Comparison of ENCODE assay signal across 8 cellular contexts in genomic region chr14:58243790-58244555, GRCh38. TPM values are rescaled to one million over a fixed set of nuclear protein-coding genes. Genes with fewer than 3 reads are reported as not detected.
DNase-seq lines count a peak whose midpoint lies in the region; ATAC-seq and TF ChIP-seq lines count a peak whose summit lies in the region.

No MANE protein-coding gene starts in this region.

- intact Hi-C loops in mucosa of descending colon (cut with DNase I, micrococcal nuclease) = no loop called here

- peaks cover 47% of the 10 kb centered on the region for H3K79me2 ChIP-seq in DND-41 (ENCODE audit: insufficient read depth, low read length)

- no peaks in the 10 kb centered on the region for H3K9me3 ChIP-seq in DND-41 (ENCODE audit: insufficient read depth, low read length, severe bottlenecking)
- H3K9me3 ChIP-seq in ectodermal cell (ENCODE audit: control insufficient read depth, low read length) = no peaks in the 10 kb centered on the region
- no peaks in the 10 kb centered on the region for H3K9me3 ChIP-seq in mucosa of descending colon

- H3K4me1 ChIP-seq in DND-41 (ENCODE audit: insufficient read depth, low read length) (peaks cover 49% of the 10 kb centered on the region), ectodermal cell (ENCODE audit: control insufficient read depth, insufficient read depth, low read length) (peaks cover 4% of the 10 kb centered on the region), mucosa of descending colon (ENCODE audit: low read depth) (peaks cover 23% of the 10 kb centered on the region)

- DNase-seq in DND-41 = no peak
- DNase-seq in RKO (ENCODE audit: low spot score) = peak; percentile 89
- no peak for DNase-seq in mucosa of descending colon
- DNase-seq in AG20443 (ENCODE audit: low spot score) = no peak
- no peak for DNase-seq in effector CD4-positive, alpha-beta T cell

- ATAC-seq in DND-41 (ENCODE audit: insufficient read depth, low read depth) (peak; percentile 49), GM21367 (IDR thresholded peaks at IDR 0.05; ENCODE audit: unreplicated experiment) (peak; percentile 33), HG03571 (IDR thresholded peaks at IDR 0.05; ENCODE audit: unreplicated experiment) (peak; percentile 38), mucosa of descending colon (peak; percentile 21)

- H3K36me3 ChIP-seq in DND-41 (ENCODE audit: insufficient read depth, low read length) (peaks cover 22% of the 10 kb centered on the region), ectodermal cell (ENCODE audit: control insufficient read depth, insufficient read depth, low read length) (no peaks in the 10 kb centered on the region), mucosa of descending colon (ENCODE audit: low read depth) (no peaks in the 10 kb centered on the region)

- TF ChIP-seq CTCF in DND-41 (IDR thresholded peaks at IDR 0.05; ENCODE audit: borderline replicate concordance, extremely low read depth, low read length, poor library complexity, severe bottlenecking) = no peak
- TF ChIP-seq CTCF in mucosa of descending colon (IDR thresholded peaks at IDR 0.05) = no peak

- H3K4me2 ChIP-seq in DND-41 (ENCODE audit: insufficient read depth, low read length) = peak overlapping the region; percentile 80

- H3K4me3 ChIP-seq in DND-41 (ENCODE audit: low read depth in 1 of 2, low read length in 2 of 2) (peak overlapping the region; percentile 71 to 84), ectodermal cell (ENCODE audit: insufficient read depth, low read depth, low read length) (peak overlapping the region; percentile 97), mucosa of descending colon (peak overlapping the region; percentile 76)

- H2AFZ ChIP-seq in DND-41 (ENCODE audit: low read depth, low read length) = peak overlapping the region; percentile 85

- H3K9ac ChIP-seq in DND-41 (ENCODE audit: low read depth, low read length) = peak overlapping the region; percentile 80

- H3K27ac ChIP-seq in DND-41 (ENCODE audit: low read length) = peak overlapping the region; percentile 83
- no peak overlapping the region for H3K27ac ChIP-seq in ectodermal cell (ENCODE audit: insufficient read depth, low read depth, low read length, poor library complexity, severe bottlenecking)

- 10 to 12% methylated on average over 16 of the region's 16 CpGs for WGBS in ectodermal cell, 2 experiments

- H3K27me3 ChIP-seq in DND-41 (ENCODE audit: insufficient read depth, low read length, poor library complexity) (no peaks in the 10 kb centered on the region), ectodermal cell (ENCODE audit: control insufficient read depth, insufficient read depth, low read length, poor library complexity, severe bottlenecking) (no peaks in the 10 kb centered on the region)

- peaks cover 29% of the 10 kb centered on the region for H4K20me1 ChIP-seq in DND-41 (ENCODE audit: insufficient read depth, low read length)

RNA-seq across cellular contexts. Expression of gene PSMA3, which starts 0.7 kb away (rescaled TPM):
- polyA plus RNA-seq in ectodermal cell (2013, experiment 1 of 4) = 188 TPM
- polyA plus RNA-seq in ectodermal cell (2013, experiment 2 of 4) = 183 TPM
- 151 TPM for polyA plus RNA-seq in ectodermal cell (2013, experiment 3 of 4)
- 155 TPM for polyA plus RNA-seq in ectodermal cell (2013, experiment 4 of 4)
- 100 to 1,000 TPM in 2 of 3 donors, 10 to 100 TPM in 1; 93.2 to 124 (median 105) TPM for total RNA-seq in mucosa of descending colon

RNA-seq across cellular contexts. Expression of gene ACTR10, which starts 44.0 kb away (rescaled TPM):
- 70.0 TPM for polyA plus RNA-seq in ectodermal cell (2013, experiment 1 of 4)
- polyA plus RNA-seq in ectodermal cell (2013, experiment 2 of 4) = 67.2 TPM
- 71.9 TPM for polyA plus RNA-seq in ectodermal cell (2013, experiment 3 of 4)
- 68.0 TPM for polyA plus RNA-seq in ectodermal cell (2013, experiment 4 of 4)
- 10 to 100 TPM; 53.1 to 56.5 (median 54.1) TPM for total RNA-seq in mucosa of descending colon

RNA-seq across cellular contexts. Expression of gene ARID4A, which starts 54.4 kb away (rescaled TPM):
- 15.3 TPM for polyA plus RNA-seq in ectodermal cell (2013, experiment 1 of 4)
- polyA plus RNA-seq in ectodermal cell (2013, experiment 2 of 4) = 16.7 TPM
- polyA plus RNA-seq in ectodermal cell (2013, experiment 3 of 4) = 16.8 TPM
- 16.3 TPM for polyA plus RNA-seq in ectodermal cell (2013, experiment 4 of 4)
- 10 to 100 TPM; 26.3 to 34.6 (median 30.5) TPM for total RNA-seq in mucosa of descending colon
